12 cellular contexts compared by ENCODE assay signal in genomic region chr20:34549291-34549928, GRCh38. TPM values are rescaled to one million over a fixed set of nuclear protein-coding genes. Genes with fewer than 3 reads are reported as not detected.
A peak's percentile ranks its signal among the peaks of the same experiment; 100 is the strongest.
DNase-seq lines count a peak whose midpoint lies in the region; ATAC-seq, FAIRE-seq and TF ChIP-seq lines count a peak whose summit lies in the region.
"Had no signal": no experiment of that assay in that cellular context is flagged by ENCODE, and none has a peak within 500 bp of the region (broad histone marks: within the 10 kb centered on the region; RNA-seq: fewer than 3 reads in every experiment).

No MANE protein-coding gene starts in this region.

- DNase-seq in natural killer cell: no peak
- no peak for DNase-seq in natural killer cell treated with Interleukin-12 subunit alpha and Interleukin-12 subunit beta and Interleukin-15 and Interleukin-18, amount 100 ng/mL, for 72 hours (ENCODE audit: low spot score)
- DNase-seq in RPMI8226: peak; percentile 29
- DNase-seq in iPS-NIHi7 (ENCODE audit: extremely low spot score): peak; percentile 62
- no peak for DNase-seq in amniotic stem cell (lab: John Stamatoyannopoulos, UW)
- DNase-seq in SKM-1 treated with dmso at 0.1 percent for 144 hours (lab: John Stamatoyannopoulos, UW; ENCODE audit: unreplicated experiment): no peak
- DNase-seq in NCI-H2081 treated with DMSO at 0.1 percent for 48 hours (lab: John Stamatoyannopoulos, UW): no peak
- no peak for DNase-seq in GM12892 (ENCODE audit: insufficient read length)
- DNase-seq: activated CD8-positive, alpha-beta memory T cell treated with anti-CD3 and anti-CD28 coated beads, Interleukin-2, amount 10 ng/mL, durations not matched to agents 7 days and 5 days; CD4-positive, alpha-beta memory T cell; left cardiac atrium had no signal

- H3K4me3 Mint-ChIP-seq in natural killer cell: no peak overlapping the region
- no peak overlapping the region for H3K4me3 Mint-ChIP-seq in natural killer cell treated with Interleukin-12 subunit alpha and Interleukin-12 subunit beta and Interleukin-15 and Interleukin-18, amount 100 ng/mL, for 72 hours
- H3K4me3 Mint-ChIP-seq: activated CD8-positive, alpha-beta memory T cell treated with anti-CD3 and anti-CD28 coated beads, Interleukin-2, amount 10 ng/mL, durations not matched to agents 7 days and 5 days; CD4-positive, alpha-beta memory T cell had no signal

- no peaks in the 10 kb centered on the region for H3K9me3 Mint-ChIP-seq in natural killer cell
- H3K9me3 Mint-ChIP-seq in natural killer cell treated with Interleukin-12 subunit alpha and Interleukin-12 subunit beta and Interleukin-15 and Interleukin-18, amount 100 ng/mL, for 72 hours: no peaks in the 10 kb centered on the region
- H3K9me3 Mint-ChIP-seq: CD4-positive, alpha-beta memory T cell had no signal

- no peak for FAIRE-seq in GM12892 (lab: Jason Lieb, UNC)
- FAIRE-seq: GM18507 had no signal

- peak in 2 of 3 donors; percentile 61 for ATAC-seq in natural killer cell
- no peak for ATAC-seq in natural killer cell treated with Interleukin-12 subunit alpha and Interleukin-12 subunit beta and Interleukin-15 and Interleukin-18, amount 100 ng/mL, for 72 hours
- ATAC-seq: activated CD8-positive, alpha-beta memory T cell treated with anti-CD3 and anti-CD28 coated beads, Interleukin-2, amount 10 ng/mL, durations not matched to agents 7 days and 5 days had no signal

- H3K4me1 Mint-ChIP-seq in natural killer cell: peaks cover 4% of the 10 kb centered on the region in 2 donors
- H3K4me1 Mint-ChIP-seq in natural killer cell treated with Interleukin-12 subunit alpha and Interleukin-12 subunit beta and Interleukin-15 and Interleukin-18, amount 100 ng/mL, for 72 hours (ENCODE audit: low read depth in 2 of 2): peaks cover under 1 to 10% of the 10 kb centered on the region in 2 donors
- H3K4me1 Mint-ChIP-seq: activated CD8-positive, alpha-beta memory T cell treated with anti-CD3 and anti-CD28 coated beads, Interleukin-2, amount 10 ng/mL, durations not matched to agents 7 days and 5 days had no signal

- TF ChIP-seq POLR2A in GM12892 (IDR thresholded peaks at IDR 0.05; ENCODE audit: low read depth, low read length): no peak

- H3K36me3 Mint-ChIP-seq in natural killer cell: no peaks in the 10 kb centered on the region
- no peaks in the 10 kb centered on the region for H3K36me3 Mint-ChIP-seq in natural killer cell treated with Interleukin-12 subunit alpha and Interleukin-12 subunit beta and Interleukin-15 and Interleukin-18, amount 100 ng/mL, for 72 hours
- H3K36me3 Mint-ChIP-seq: activated CD8-positive, alpha-beta memory T cell treated with anti-CD3 and anti-CD28 coated beads, Interleukin-2, amount 10 ng/mL, durations not matched to agents 7 days and 5 days; CD4-positive, alpha-beta memory T cell had no signal

- intact Hi-C loops in natural killer cell (cut with micrococcal nuclease): no loop called here

- no peak overlapping the region for H3K27ac Mint-ChIP-seq in natural killer cell
- H3K27ac Mint-ChIP-seq in natural killer cell treated with Interleukin-12 subunit alpha and Interleukin-12 subunit beta and Interleukin-15 and Interleukin-18, amount 100 ng/mL, for 72 hours: no peak overlapping the region
- H3K27ac Mint-ChIP-seq: activated CD8-positive, alpha-beta memory T cell treated with anti-CD3 and anti-CD28 coated beads, Interleukin-2, amount 10 ng/mL, durations not matched to agents 7 days and 5 days had no signal

- H3K27me3 Mint-ChIP-seq in natural killer cell (ENCODE audit: low read depth in 2 of 2): no peaks in the 10 kb centered on the region
- H3K27me3 Mint-ChIP-seq in natural killer cell treated with Interleukin-12 subunit alpha and Interleukin-12 subunit beta and Interleukin-15 and Interleukin-18, amount 100 ng/mL, for 72 hours: no peaks in the 10 kb centered on the region
- H3K27me3 Mint-ChIP-seq: activated CD8-positive, alpha-beta memory T cell treated with anti-CD3 and anti-CD28 coated beads, Interleukin-2, amount 10 ng/mL, durations not matched to agents 7 days and 5 days; CD4-positive, alpha-beta memory T cell had no signal

- no peak for TF ChIP-seq CTCF in natural killer cell (IDR thresholded peaks at IDR 0.05)

RNA-seq across cellular contexts. Expression of gene MAP1LC3A, which starts 9.1 kb away (rescaled TPM):
- total RNA-seq in natural killer cell: 10 to 100 TPM; 12.7 to 20.4 (median 19.8) TPM
- total RNA-seq in natural killer cell treated with Interleukin-12 subunit alpha and Interleukin-12 subunit beta and Interleukin-15 and Interleukin-18, amount 100 ng/mL, for 72 hours: 1 to 10 TPM; 5.3 to 6.4 TPM
- polyA plus RNA-seq in GM12892 (2012; ENCODE audit: missing spikeins): 1.3 TPM

RNA-seq across cellular contexts. Expression of gene DYNLRB1, which starts 33.2 kb away (rescaled TPM):
- 10 to 100 TPM; 58.7 to 65.5 (median 61.4) TPM for total RNA-seq in natural killer cell
- 100 to 1,000 TPM in 1 of 2 donors, 10 to 100 TPM in 1; 71.4 to 120 TPM for total RNA-seq in natural killer cell treated with Interleukin-12 subunit alpha and Interleukin-12 subunit beta and Interleukin-15 and Interleukin-18, amount 100 ng/mL, for 72 hours
- 123 TPM for polyA plus RNA-seq in GM12892 (2012; ENCODE audit: missing spikeins)

Comparison
In these comparisons a context has a peak if more than half of its experiments do, and no peak if none do; other contexts are left out.
1. ATAC-seq: peak in natural killer cell (2 of 3); none in natural killer cell treated with Interleukin-12 subunit alpha and Interleukin-12 subunit beta and Interleukin-15 and Interleukin-18, amount 100 ng/mL, for 72 hours (0 of 2).
2. DNase-seq: peak in RPMI8226 (single experiment) and iPS-NIHi7 (single experiment); none in natural killer cell (single experiment), natural killer cell treated with Interleukin-12 subunit alpha and Interleukin-12 subunit beta and Interleukin-15 and Interleukin-18, amount 100 ng/mL, for 72 hours (single experiment), amniotic stem cell (single experiment), SKM-1 treated with dmso at 0.1 percent for 144 hours (single experiment), NCI-H2081 treated with DMSO at 0.1 percent for 48 hours (single experiment) and GM12892 (single experiment).